In the genomic region with DNA sequence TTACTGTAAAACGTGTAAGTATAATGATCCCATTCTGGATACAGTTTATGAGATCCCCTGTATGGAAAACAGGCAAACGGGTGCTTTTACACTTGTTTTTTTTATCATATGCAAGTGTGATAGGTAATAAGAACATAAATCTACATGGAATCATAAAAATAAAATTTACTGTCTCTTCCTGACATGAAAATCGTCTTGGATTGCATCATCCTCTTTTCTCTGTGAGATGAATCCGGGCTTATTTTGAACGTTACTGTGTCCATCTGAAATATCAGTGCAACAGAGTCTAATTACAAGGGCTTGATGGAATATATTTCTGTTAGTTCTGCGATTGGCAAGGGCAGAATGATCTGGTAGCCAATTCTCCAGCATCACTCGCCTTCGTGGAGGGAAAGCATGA, we compare ENCODE assay signal across 30 cellular contexts.
"Had no signal": no experiment of that assay in that cellular context is flagged by ENCODE, and none has a peak within 500 bp of the region (broad histone marks: within the 10 kb centered on the region; RNA-seq: fewer than 3 reads in every experiment).

No MANE protein-coding gene starts in this region.

- H3K9ac ChIP-seq: neural progenitor cell, parathyroid adenoma had no signal

- H3K4me2 ChIP-seq: neural progenitor cell, smooth muscle cell had no signal

- H3K36me3 Mint-ChIP-seq: natural killer cell; neural progenitor cell; stimulated activated memory B cell treated with anti-CD40 and anti-IgM and Interleukin-4, amounts not matched to agents 10 μg/mL and 1 μg/mL and 100 μg/mL, for 72 hours; type B pancreatic cell had no signal

- H3K4me1 ChIP-seq: neural progenitor cell, parathyroid adenoma, psoas muscle, spleen, suprapubic skin, testis, tibial artery, transverse colon, upper lobe of right lung, uterus had no signal

- H3K4me3 ChIP-seq: neural progenitor cell, ovary, psoas muscle, skin epidermis, smooth muscle cell, spleen, suprapubic skin, testis, tibial artery, transverse colon, upper lobe of right lung, uterus had no signal

- H3K27me3 Mint-ChIP-seq: stimulated activated memory B cell treated with anti-CD40 and anti-IgM and Interleukin-4, amounts not matched to agents 10 μg/mL and 1 μg/mL and 100 μg/mL, for 72 hours; stimulated activated naive CD8-positive, alpha-beta T cell treated with anti-CD3 and anti-CD28 coated beads, Interleukin-15, amount 100 ng/mL, for 72 hours had no signal

- H3K27me3 ChIP-seq: neural progenitor cell, ovary, suprapubic skin, testis, tibial artery, transverse colon, upper lobe of right lung, uterus had no signal

- H3K79me2 ChIP-seq: parathyroid adenoma had no signal

- DNase-seq: natural killer cell; occipital lobe; ovary; psoas muscle; right cardiac atrium; stimulated activated CD4-positive, alpha-beta T cell treated with anti-CD3 and anti-CD28 coated beads, Interleukin-12 subunit alpha, Interleukin-12 subunit beta, amount 100 ng/mL, for 4 hours; stimulated activated CD4-positive, alpha-beta T cell treated with anti-CD3 and anti-CD28 coated beads, Interleukin-1b, Interleukin-23, amount 100 ng/mL, for 48 hours; stimulated activated CD4-positive, alpha-beta T cell treated with anti-CD3 and anti-CD28 coated beads, Interleukin-4, amount 100 ng/mL, for 1 hour; stimulated activated CD4-positive, alpha-beta T cell treated with anti-CD3 and anti-CD28 coated beads, Interleukin-4, amount 100 ng/mL, for 4 hours; stimulated activated CD8-positive, alpha-beta memory T cell treated with anti-CD3 and anti-CD28 coated beads, Interleukin-4, amount 100 ng/mL, for 48 hours; stimulated activated naive CD4-positive, alpha-beta T cell; stimulated activated naive CD8-positive, alpha-beta T cell treated with anti-CD3 and anti-CD28 coated beads, Interleukin-15, amount 100 ng/mL, for 72 hours; stimulated activated naive CD8-positive, alpha-beta T cell treated with anti-CD3 and anti-CD28 coated beads, Interleukin-15, Interleukin-2, amounts not matched to agents 100 U/mL and 50 U/mL, for 24 hours; substantia nigra; testis; tibial artery; transverse colon; upper lobe of right lung; uterus had no signal

- ATAC-seq: natural killer cell; psoas muscle; right cardiac atrium; sciatic nerve; stimulated activated memory B cell treated with anti-CD40 and anti-IgM and Interleukin-4, amounts not matched to agents 10 μg/mL and 1 μg/mL and 100 μg/mL, for 72 hours; stimulated activated naive CD8-positive, alpha-beta T cell treated with anti-CD3 and anti-CD28 coated beads, Interleukin-15, amount 100 ng/mL, for 72 hours; stimulated activated naive CD8-positive, alpha-beta T cell treated with anti-CD3 and anti-CD28 coated beads, Interleukin-15, Interleukin-2, amounts not matched to agents 100 U/mL and 50 U/mL, for 24 hours; upper lobe of right lung had no signal

- H2AFZ ChIP-seq: neural progenitor cell, parathyroid adenoma had no signal

- H3K4me1 Mint-ChIP-seq: natural killer cell; neural progenitor cell; stimulated activated memory B cell treated with anti-CD40 and anti-IgM and Interleukin-4, amounts not matched to agents 10 μg/mL and 1 μg/mL and 100 μg/mL, for 72 hours; stimulated activated naive CD8-positive, alpha-beta T cell treated with anti-CD3 and anti-CD28 coated beads, Interleukin-15, amount 100 ng/mL, for 72 hours had no signal

- H3K36me3 ChIP-seq: neural progenitor cell, ovary, spleen, suprapubic skin, tibial artery, transverse colon, upper lobe of right lung, uterus had no signal

- H3K27ac ChIP-seq: neural progenitor cell, ovary, parathyroid adenoma, psoas muscle, skin epidermis, spleen, suprapubic skin, testis, tibial artery, transverse colon, upper lobe of right lung, uterus had no signal

- H3K27ac Mint-ChIP-seq: natural killer cell; nephron; neural progenitor cell; progenitor cell of endocrine pancreas; stimulated activated memory B cell treated with anti-CD40 and anti-IgM and Interleukin-4, amounts not matched to agents 10 μg/mL and 1 μg/mL and 100 μg/mL, for 72 hours; type B pancreatic cell had no signal

- H3K9me3 ChIP-seq: testis, upper lobe of right lung, uterus had no signal

- H3K4me3 Mint-ChIP-seq: natural killer cell; nephron; neural progenitor cell; stimulated activated memory B cell treated with anti-CD40 and anti-IgM and Interleukin-4, amounts not matched to agents 10 μg/mL and 1 μg/mL and 100 μg/mL, for 72 hours; stimulated activated naive CD8-positive, alpha-beta T cell treated with anti-CD3 and anti-CD28 coated beads, Interleukin-15, amount 100 ng/mL, for 72 hours; type B pancreatic cell had no signal
